In genomic region chr15:56678562-56678961, GRCh38 we compare ENCODE assay signal across 18 cellular contexts.
"Had no signal": no experiment of that assay in that cellular context is flagged by ENCODE, and none has a peak within 500 bp of the region (broad histone marks: within the 10 kb centered on the region; RNA-seq: fewer than 3 reads in every experiment).

No MANE protein-coding gene starts in this region.

- H3K36me3 ChIP-seq: thyroid gland, uterus had no signal

- ATAC-seq: foreskin keratinocyte; heart left ventricle; naive thymus-derived CD4-positive, alpha-beta T cell; sciatic nerve had no signal

- H3K27me3 Mint-ChIP-seq: naive thymus-derived CD4-positive, alpha-beta T cell had no signal

- DNase-seq: effector CD4-positive, alpha-beta T cell; endodermal cell; erythroblast; foreskin keratinocyte; heart left ventricle; hippocampal formation; kidney glomerular epithelial cell; mesendoderm; naive thymus-derived CD4-positive, alpha-beta T cell; stimulated activated CD4-positive, alpha-beta T cell treated with anti-CD3 and anti-CD28 coated beads, Interleukin-12 subunit alpha, Interleukin-12 subunit beta, amount 100 ng/mL, for 4 hours; stimulated activated naive CD4-positive, alpha-beta T cell treated with Interleukin-2 at 50 U/mL for 16 hours; thyroid gland; upper lobe of left lung; uterus had no signal

- H3K27ac Mint-ChIP-seq: endodermal cell; naive thymus-derived CD4-positive, alpha-beta T cell had no signal

- H3K9me3 Mint-ChIP-seq: endodermal cell; naive thymus-derived CD4-positive, alpha-beta T cell had no signal

- H3K9me3 ChIP-seq: heart left ventricle, neutrophil, thyroid gland, upper lobe of left lung, uterus had no signal

- H3K4me3 Mint-ChIP-seq: endodermal cell; naive thymus-derived CD4-positive, alpha-beta T cell had no signal

- H3K27ac ChIP-seq: coronary artery, foreskin keratinocyte, heart left ventricle, neutrophil, skin epidermis, thyroid gland, upper lobe of left lung, uterus had no signal
